10 cellular contexts compared by ENCODE assay signal in genomic region chr2:169716938-169717690, GRCh38. TPM values are rescaled to one million over a fixed set of nuclear protein-coding genes. Genes with fewer than 3 reads are reported as not detected.
A peak's percentile ranks its signal among the peaks of the same experiment; 100 is the strongest.
DNase-seq lines count a peak whose midpoint lies in the region; ATAC-seq and TF ChIP-seq lines count a peak whose summit lies in the region.
"Had no signal": no experiment of that assay in that cellular context is flagged by ENCODE, and none has a peak within 500 bp of the region (broad histone marks: within the 10 kb centered on the region; RNA-seq: fewer than 3 reads in every experiment).

No MANE protein-coding gene starts in this region.

- no peaks in the 10 kb centered on the region for H4K20me1 ChIP-seq in H9 (ENCODE audit: control insufficient read depth, insufficient read depth, insufficient read length)

- H3K4ac ChIP-seq in H9 (ENCODE audit: low read depth, low read length), result no peak overlapping the region

- H3T11ph ChIP-seq in H9 (ENCODE audit: low read length), result no peak overlapping the region

- no peak overlapping the region for H2BK12ac ChIP-seq in H9 (ENCODE audit: insufficient read length, low read depth, low read length)

- H3K9ac ChIP-seq in H9 (ENCODE audit: extremely low read depth, insufficient read length, low read length), result no peak overlapping the region

- no peak overlapping the region for H4K8ac ChIP-seq in H9 (replicated peaks; ENCODE audit: insufficient read length, low read depth, low read length)

- no peak overlapping the region for H3K4me2 ChIP-seq in H9 (ENCODE audit: insufficient read depth, insufficient read length, low read length)

- peak overlapping the region in 3 of 4 donors; percentile 19 to 42 (median 24) for H3K27ac ChIP-seq in gastroesophageal sphincter
- peak overlapping the region in 3 of 4 donors; percentile 63 to 74 (median 68) for H3K27ac ChIP-seq in sigmoid colon
- H3K27ac ChIP-seq in H9 (ENCODE audit: insufficient read length, low read depth, low read length), result no peak overlapping the region

- peaks cover 0 to 8% of the 10 kb centered on the region in 2 experiments; a peak in 2 of 4 replicates for H3K4me1 Mint-ChIP-seq in H9

- DNase-seq in M059J (ENCODE audit: low read depth), result peak; percentile 43
- peak; percentile 18 for DNase-seq in RPMI8226
- DNase-seq in sigmoid colon, result peak; percentile 84
- DNase-seq in H9, result no peak
- no peak for DNase-seq in cortex of kidney (lab: John Stamatoyannopoulos, UW)
- DNase-seq in GM10248 (ENCODE audit: extremely low spot score), result no peak
- DNase-seq: activated CD8-positive, alpha-beta memory T cell treated with anti-CD3 and anti-CD28 coated beads, Interleukin-2, amount 50 U/mL, for 4 hours; NCI-H1436 had no signal

- POLR2A ChIA-PET in GM10248 (lab: Yijun Ruan, JAX), result no interaction called here

- no peaks in the 10 kb centered on the region for H3K79me1 ChIP-seq in H9 (ENCODE audit: insufficient read depth, low read depth, low read length, poor library complexity, severe bottlenecking)

- CTCF ChIA-PET in GM10248 (lab: Yijun Ruan, JAX), result no interaction called here

- H3K79me2 ChIP-seq in H9 (ENCODE audit: insufficient read depth, low read length), result no peaks in the 10 kb centered on the region

- no peak overlapping the region for H3K18ac ChIP-seq in H9 (ENCODE audit: insufficient read length, low read depth, low read length)

- H3K4me1 ChIP-seq in gastroesophageal sphincter, result peaks cover 0 to 31% (median 25%) of the 10 kb centered on the region in 3 donors
- peaks cover 0 to 38% (median 30%) of the 10 kb centered on the region in 4 donors for H3K4me1 ChIP-seq in sigmoid colon
- no peaks in the 10 kb centered on the region for H3K4me1 ChIP-seq in H9 (ENCODE audit: insufficient read depth, low read length)

- TF ChIP-seq CTCF in gastroesophageal sphincter (IDR thresholded peaks at IDR 0.05), result no peak
- TF ChIP-seq CTCF in sigmoid colon (IDR thresholded peaks at IDR 0.05), result no peak
- TF ChIP-seq CTCF in H9 (conservative IDR thresholded peaks at IDR 0.05), result no peak
- no peak for TF ChIP-seq CTCF in GM10248 (IDR thresholded peaks at IDR 0.05; ENCODE audit: control extremely low read depth, extremely low read depth, low read depth, missing control alignments)

- no peak for TF ChIP-seq POLR2A in gastroesophageal sphincter (IDR thresholded peaks at IDR 0.05)
- TF ChIP-seq POLR2A in sigmoid colon (IDR thresholded peaks at IDR 0.05), result no peak

- no peaks in the 10 kb centered on the region for H3K27me3 Mint-ChIP-seq in H9 (ENCODE audit: low read depth)

- peaks cover 0 to under 1% (median 0%) of the 10 kb centered on the region in 3 experiments; a peak in 2 of 7 replicates for H3K36me3 Mint-ChIP-seq in H9 (ENCODE audit: insufficient read depth in 1 of 3, low read depth in 3 of 3)

- no peak overlapping the region for H4K91ac ChIP-seq in H9 (ENCODE audit: insufficient read length, low read depth, low read length)

- H3K36me3 ChIP-seq in gastroesophageal sphincter (no peaks in the 10 kb centered on the region), sigmoid colon (no peaks in the 10 kb centered on the region)

- H3K56ac ChIP-seq in H9 (ENCODE audit: insufficient read length, low read depth, low read length), result no peak overlapping the region

- no peak overlapping the region; a peak in 1 of 7 replicates for H3K27ac Mint-ChIP-seq in H9
- H3K27ac Mint-ChIP-seq: endodermal cell had no signal

- no peak for ATAC-seq in gastroesophageal sphincter

- H3K4me3 Mint-ChIP-seq in H9, result no peak overlapping the region
- H3K4me3 Mint-ChIP-seq: endodermal cell had no signal

- TF ChIP-seq EP300 in gastroesophageal sphincter (IDR thresholded peaks at IDR 0.05), result no peak
- TF ChIP-seq EP300 in sigmoid colon (IDR thresholded peaks at IDR 0.05), result peak in 1 of 4 donors; percentile 50

- intact Hi-C loops in sigmoid colon (cut with DNase I), result no loop called here

- H2AK5ac ChIP-seq in H9 (ENCODE audit: insufficient read length, low read length), result no peak overlapping the region

- 32 to 76% methylated on average over 4 of the region's 12 CpGs for WGBS in gastroesophageal sphincter (ENCODE audit: low coverage in 1 of 2), 2 donors
- 15 to 59% methylated on average over 12 of the region's 12 CpGs for WGBS in sigmoid colon, 2 donors
- WGBS in H9 (ENCODE audit: extremely low coverage, insufficient read length, low lambda C conversion rate), result no CpG with 5 or more reads among the region's 12 CpGs

- H3K14ac ChIP-seq in H9 (ENCODE audit: insufficient read depth, low read length), result no peak overlapping the region

- H3K27me3 ChIP-seq in gastroesophageal sphincter (no peaks in the 10 kb centered on the region), sigmoid colon (no peaks in the 10 kb centered on the region), H9 (ENCODE audit: insufficient read depth, low read length) (no peaks in the 10 kb centered on the region)

- H4K5ac ChIP-seq in H9 (ENCODE audit: insufficient read length, low read depth, low read length), result no peak overlapping the region

- H3K4me3 ChIP-seq in gastroesophageal sphincter, result no peak overlapping the region
- H3K4me3 ChIP-seq in sigmoid colon, result no peak overlapping the region

- no peak overlapping the region for H2BK20ac ChIP-seq in H9 (ENCODE audit: low read depth, low read length, poor library complexity, severe bottlenecking)

- H2BK120ac ChIP-seq in H9 (ENCODE audit: low read depth, low read length, poor library complexity, severe bottlenecking), result no peak overlapping the region

- no peak overlapping the region for H2AFZ ChIP-seq in H9 (ENCODE audit: low read length)

- no peak overlapping the region for H2BK5ac ChIP-seq in H9 (ENCODE audit: insufficient read length, low read length)

- no peak overlapping the region for H3K23ac ChIP-seq in H9 (ENCODE audit: insufficient read length, low read depth, low read length)

- no peaks in the 10 kb centered on the region for H3K23me2 ChIP-seq in H9 (ENCODE audit: insufficient read length, low read depth, low read length, poor library complexity, severe bottlenecking)

- H3K9me3 Mint-ChIP-seq in H9, result no peaks in the 10 kb centered on the region; a peak in 1 of 5 replicates

- H2BK15ac ChIP-seq in H9 (ENCODE audit: low read depth, low read length), result no peak overlapping the region

- H3K9me3 ChIP-seq in gastroesophageal sphincter, result no peaks in the 10 kb centered on the region
- no peaks in the 10 kb centered on the region for H3K9me3 ChIP-seq in sigmoid colon
- no peaks in the 10 kb centered on the region for H3K9me3 ChIP-seq in H9 (ENCODE audit: control insufficient read depth, low read depth, low read length)

RNA-seq across cellular contexts. Expression of gene KLHL23, which starts 16.5 kb away (rescaled TPM):
- 6.9 and 7.1 TPM in 2 replicates for total RNA-seq in M059J (2014; rRNA removed; shearing (Covaris generic))
- 10 to 100 TPM; 24.1 to 67.2 (median 55.4) TPM for total RNA-seq in gastroesophageal sphincter
- total RNA-seq in sigmoid colon, result 10 to 100 TPM; 59.5 to 66.0 (median 64.4) TPM
- 1 to 10 TPM; 4.1 to 4.8 (median 4.6) TPM for polyA plus RNA-seq in sigmoid colon
- total RNA-seq in H9 (2021), result 50.2 and 54.6 TPM in 2 replicates

RNA-seq across cellular contexts. Expression of gene PHOSPHO2, which starts 22.8 kb away (rescaled TPM):
- total RNA-seq in M059J (2014; rRNA removed; shearing (Covaris generic)), result 3.9 and 5.8 TPM in 2 replicates
- total RNA-seq in gastroesophageal sphincter, result 10 to 100 TPM in 1 of 4 donors, 1 to 10 TPM in 3; 4.4 to 10.7 (median 6.7) TPM
- total RNA-seq in sigmoid colon, result 10 to 100 TPM in 2 of 4 donors, 1 to 10 TPM in 2; 5.8 to 19.9 (median 14.3) TPM
- polyA plus RNA-seq in sigmoid colon, result 10 to 100 TPM in 1 of 3 donors, 1 to 10 TPM in 2; 3.8 to 15.3 (median 6.6) TPM
- 7.2 and 7.6 TPM in 2 replicates for total RNA-seq in H9 (2021)

RNA-seq across cellular contexts. Expression of gene CFAP210, which starts 22.9 kb away (rescaled TPM):
- not detected in 2 replicates for total RNA-seq in M059J (2014; rRNA removed; shearing (Covaris generic))
- total RNA-seq in gastroesophageal sphincter, result not detected
- total RNA-seq in sigmoid colon, result not detected
- polyA plus RNA-seq in sigmoid colon, result under 1 TPM in 1 of 3 donors, not detected in 2; 0.04 TPM
- 0.33 and 0.94 TPM in 2 replicates for total RNA-seq in H9 (2021)

Comparison
In these comparisons a context has a peak if more than half of its experiments do, and no peak if none do; other contexts are left out.
1. DNase-seq: peak in M059J (single experiment), RPMI8226 (single experiment) and sigmoid colon (single experiment); none in H9 (single experiment), cortex of kidney (single experiment) and GM10248 (single experiment).